ENCODE assay signal across 26 cellular contexts in the genomic region with DNA sequence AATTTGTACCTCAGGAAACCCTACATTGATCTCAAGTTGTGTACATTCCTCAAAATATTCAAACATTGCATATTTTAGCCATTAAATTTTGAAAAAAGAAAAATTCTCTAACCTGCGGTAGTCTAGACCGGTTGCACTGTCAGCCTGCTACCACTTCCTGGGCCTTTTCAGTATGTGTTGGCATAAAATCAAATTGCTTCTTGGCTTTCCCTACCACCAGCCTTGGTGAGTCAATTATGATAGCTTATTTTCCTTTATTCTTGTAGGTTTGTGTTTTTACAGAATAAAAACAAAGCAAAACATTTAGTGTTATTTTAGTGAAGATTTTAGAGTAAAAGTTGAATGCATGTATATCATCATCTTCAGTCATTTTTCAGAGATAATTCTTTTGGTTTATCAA.
DNase-seq lines count a peak whose midpoint lies in the region; ATAC-seq and TF ChIP-seq lines count a peak whose summit lies in the region.
"Had no signal": no experiment of that assay in that cellular context is flagged by ENCODE, and none has a peak within 500 bp of the region (broad histone marks: within the 10 kb centered on the region; RNA-seq: fewer than 3 reads in every experiment).

No MANE protein-coding gene starts in this region.

- DNase-seq in EH (ENCODE audit: low read depth) (peak; percentile 48), RPMI7951 (ENCODE audit: low read depth) (peak; percentile 17), dedifferentiated amniotic fluid mesenchymal stem cell (ENCODE audit: extremely low spot score) (peak; percentile 25), osteoblast (ENCODE audit: insufficient read length, low spot score, missing footprints) (peak; percentile 36), SK-N-SH (no peak), ecto neural progenitor cell (ENCODE audit: low spot score) (no peak), neural progenitor cell (ENCODE audit: low spot score) (no peak)
- DNase-seq in stimulated activated naive CD8-positive, alpha-beta T cell treated with anti-CD3 and anti-CD28 coated beads, Interleukin-15, Interleukin-2, amounts not matched to agents 100 U/mL and 50 U/mL, for 24 hours = no peak
- DNase-seq: activated naive CD4-positive, alpha-beta T cell treated with Interleukin-2 at 50 U/mL for 16 hours; activated T-cell treated with anti-CD3 and anti-CD28 coated beads, Interleukin-2, amount 50 U/mL, for 24 hours; CD4-positive, alpha-beta T cell; DMS153; H7; left cardiac atrium; mesendoderm; NCI-H1417; NCI-H526 treated with DMSO at 0.1 percent for 48 hours; posterior cingulate gyrus; sigmoid colon; stimulated activated CD4-positive, alpha-beta T cell treated with anti-CD3 and anti-CD28 coated beads, Interleukin-1b, Interleukin-23, amount 100 ng/mL, for 48 hours had no signal

- ATAC-seq in stimulated activated naive CD8-positive, alpha-beta T cell treated with anti-CD3 and anti-CD28 coated beads, Interleukin-15, Interleukin-2, amounts not matched to agents 100 U/mL and 50 U/mL, for 24 hours = no peak
- ATAC-seq: activated CD4-positive, CD25-positive, alpha-beta regulatory T cell treated with anti-CD3 and anti-CD28 coated beads, Interleukin-2, amount 50 U/mL, for 24 hours; left cardiac atrium; natural killer cell treated with Interleukin-12 subunit alpha and Interleukin-12 subunit beta and Interleukin-15 and Interleukin-18, amount 100 ng/mL, for 72 hours; Right ventricle myocardium inferior; stimulated activated memory B cell treated with anti-CD40 and anti-IgM and Interleukin-4, amounts not matched to agents 10 μg/mL and 1 μg/mL and 100 μg/mL, for 72 hours had no signal

- H4K20me1 ChIP-seq in osteoblast (ENCODE audit: insufficient read depth, low read length) (no peaks in the 10 kb centered on the region), SK-N-SH (ENCODE audit: insufficient read depth) (no peaks in the 10 kb centered on the region), neural progenitor cell (ENCODE audit: low read depth) (no peaks in the 10 kb centered on the region)

- H3K36me3 ChIP-seq in osteoblast (ENCODE audit: insufficient read depth, low read length) = peaks cover 9% of the 10 kb centered on the region
- H3K36me3 ChIP-seq in SK-N-SH (replicated peaks in 1 of 2; ENCODE audit: control insufficient read depth in 1 of 2, insufficient read depth in 2 of 2, low read length in 1 of 2) = peaks cover 12 to 13% of the 10 kb centered on the region in 2 experiments
- H3K36me3 ChIP-seq in neural progenitor cell = peaks cover 15% of the 10 kb centered on the region
- H3K36me3 ChIP-seq: thoracic aorta had no signal

- H3K27me3 ChIP-seq in osteoblast (ENCODE audit: insufficient read depth, low read length) = no peaks in the 10 kb centered on the region
- no peaks in the 10 kb centered on the region for H3K27me3 ChIP-seq in SK-N-SH (ENCODE audit: insufficient read depth)
- no peaks in the 10 kb centered on the region for H3K27me3 ChIP-seq in neural progenitor cell
- H3K27me3 ChIP-seq: sigmoid colon had no signal

- no peak overlapping the region for H3K27ac Mint-ChIP-seq in neural progenitor cell
- H3K27ac Mint-ChIP-seq: activated T-cell treated with anti-CD3 and anti-CD28 coated beads, Interleukin-2, amount 50 U/mL, for 24 hours; CD4-positive, alpha-beta T cell; natural killer cell treated with Interleukin-12 subunit alpha and Interleukin-12 subunit beta and Interleukin-15 and Interleukin-18, amount 100 ng/mL, for 72 hours; stimulated activated memory B cell treated with anti-CD40 and anti-IgM and Interleukin-4, amounts not matched to agents 10 μg/mL and 1 μg/mL and 100 μg/mL, for 72 hours had no signal

- peaks cover 20% of the 10 kb centered on the region for H3K4me1 Mint-ChIP-seq in neural progenitor cell
- H3K4me1 Mint-ChIP-seq: stimulated activated memory B cell treated with anti-CD40 and anti-IgM and Interleukin-4, amounts not matched to agents 10 μg/mL and 1 μg/mL and 100 μg/mL, for 72 hours had no signal

- no peak for TF ChIP-seq CTCF in osteoblast (IDR thresholded peaks at IDR 0.05; ENCODE audit: extremely low read depth, low read depth, low read length)
- TF ChIP-seq CTCF in SK-N-SH (IDR thresholded peaks at IDR 0.05) = no peak
- no peak for TF ChIP-seq CTCF in neural progenitor cell (IDR thresholded peaks at IDR 0.05)

- peak overlapping the region; percentile 47 for H3K27ac ChIP-seq in osteoblast (ENCODE audit: low read depth, low read length)
- no peak overlapping the region for H3K27ac ChIP-seq in SK-N-SH (ENCODE audit: low read depth in 2 of 2, low read length in 1 of 2)
- H3K27ac ChIP-seq in neural progenitor cell = no peak overlapping the region
- H3K27ac ChIP-seq: coronary artery, sigmoid colon, thoracic aorta had no signal

- POLR2A ChIA-PET in SK-N-SH (lab: Yijun Ruan, JAX) = no interaction called here

- 98% methylated on average over 2 of the region's 2 CpGs for WGBS in SK-N-SH (ENCODE audit: low lambda C conversion rate)

- H3K4me1 ChIP-seq in osteoblast (ENCODE audit: insufficient read depth, low read length) (peaks cover 10% of the 10 kb centered on the region), SK-N-SH (ENCODE audit: control insufficient read depth in 1 of 2, insufficient read depth in 2 of 2, low read depth in 1 of 2, low read length in 1 of 2) (no peaks in the 10 kb centered on the region), neural progenitor cell (peaks cover 28% of the 10 kb centered on the region)
- H3K4me1 ChIP-seq: sigmoid colon had no signal

- peaks cover 66% of the 10 kb centered on the region for H3K36me3 Mint-ChIP-seq in neural progenitor cell
- H3K36me3 Mint-ChIP-seq: natural killer cell treated with Interleukin-12 subunit alpha and Interleukin-12 subunit beta and Interleukin-15 and Interleukin-18, amount 100 ng/mL, for 72 hours; stimulated activated memory B cell treated with anti-CD40 and anti-IgM and Interleukin-4, amounts not matched to agents 10 μg/mL and 1 μg/mL and 100 μg/mL, for 72 hours had no signal

- H3K4me2 ChIP-seq in osteoblast (ENCODE audit: insufficient read depth, low read length) (peak overlapping the region; percentile 27), SK-N-SH (no peak overlapping the region), neural progenitor cell (no peak overlapping the region)

- H3K9me2 ChIP-seq in SK-N-SH = no peaks in the 10 kb centered on the region

- no peaks in the 10 kb centered on the region for H3K9me3 ChIP-seq in osteoblast (ENCODE audit: low read depth, low read length)
- no peaks in the 10 kb centered on the region for H3K9me3 ChIP-seq in SK-N-SH
- H3K9me3 ChIP-seq in neural progenitor cell (ENCODE audit: low read depth) = no peaks in the 10 kb centered on the region
- H3K9me3 ChIP-seq: sigmoid colon, thoracic aorta had no signal

- no peak for TF ChIP-seq RAD21 in SK-N-SH (IDR thresholded peaks at IDR 0.05; ENCODE audit: low read length)

- H3K4me3 ChIP-seq in osteoblast (ENCODE audit: insufficient read depth, low read length) = no peak overlapping the region
- no peak overlapping the region for H3K4me3 ChIP-seq in SK-N-SH (ENCODE audit: low read depth in 2 of 2, low read length in 1 of 2)
- H3K4me3 ChIP-seq in neural progenitor cell = no peak overlapping the region
- H3K4me3 ChIP-seq: coronary artery, sigmoid colon, thoracic aorta had no signal

- CTCF ChIA-PET in SK-N-SH (lab: Yijun Ruan, JAX) = interaction anchor here (0.7 kb wide), 1 partner anchor 12 kb away, joined by 3 read pairs; no protein-coding TSS in a partner anchor

- TF ChIP-seq EP300 in SK-N-SH (IDR thresholded peaks at IDR 0.05; ENCODE audit: borderline replicate concordance in 1 of 2, low read depth in 1 of 2, low read length in 1 of 2) = no peak

- H3K27me3 Mint-ChIP-seq in neural progenitor cell (ENCODE audit: insufficient read depth, low read depth) = no peaks in the 10 kb centered on the region
- H3K27me3 Mint-ChIP-seq: activated T-cell treated with anti-CD3 and anti-CD28 coated beads, Interleukin-2, amount 50 U/mL, for 24 hours; CD4-positive, alpha-beta T cell; natural killer cell treated with Interleukin-12 subunit alpha and Interleukin-12 subunit beta and Interleukin-15 and Interleukin-18, amount 100 ng/mL, for 72 hours; stimulated activated memory B cell treated with anti-CD40 and anti-IgM and Interleukin-4, amounts not matched to agents 10 μg/mL and 1 μg/mL and 100 μg/mL, for 72 hours had no signal

- H3K9ac ChIP-seq in SK-N-SH (no peak overlapping the region), neural progenitor cell (no peak overlapping the region)

- H3K4me3 Mint-ChIP-seq in neural progenitor cell = no peak overlapping the region
- H3K4me3 Mint-ChIP-seq: activated T-cell treated with anti-CD3 and anti-CD28 coated beads, Interleukin-2, amount 50 U/mL, for 24 hours; CD4-positive, alpha-beta T cell; natural killer cell treated with Interleukin-12 subunit alpha and Interleukin-12 subunit beta and Interleukin-15 and Interleukin-18, amount 100 ng/mL, for 72 hours; stimulated activated memory B cell treated with anti-CD40 and anti-IgM and Interleukin-4, amounts not matched to agents 10 μg/mL and 1 μg/mL and 100 μg/mL, for 72 hours had no signal

- H2AFZ ChIP-seq in osteoblast (ENCODE audit: low read length) (peak overlapping the region; percentile 18), SK-N-SH (ENCODE audit: low read depth) (no peak overlapping the region), neural progenitor cell (replicated peaks) (no peak overlapping the region)

- H3F3A ChIP-seq in SK-N-SH (replicated peaks; ENCODE audit: insufficient read depth) = no peaks in the 10 kb centered on the region
- peaks cover 14% of the 10 kb centered on the region for H3F3A ChIP-seq in neural progenitor cell (ENCODE audit: low read depth)

- peaks cover 4% of the 10 kb centered on the region for H3K9me3 Mint-ChIP-seq in neural progenitor cell
- H3K9me3 Mint-ChIP-seq: activated T-cell treated with anti-CD3 and anti-CD28 coated beads, Interleukin-2, amount 50 U/mL, for 24 hours; CD4-positive, alpha-beta T cell had no signal

- H3K79me2 ChIP-seq in osteoblast (ENCODE audit: insufficient read depth, low read length) (no peaks in the 10 kb centered on the region), SK-N-SH (ENCODE audit: insufficient read depth) (no peaks in the 10 kb centered on the region), neural progenitor cell (ENCODE audit: low read depth) (no peaks in the 10 kb centered on the region)

TF ChIP-seq in SK-N-SH, 30 proteins besides CTCF, POLR2A, EP300 and RAD21 (continues in another document):
- no peak for TF ChIP-seq EZH2phosphoT487 (IDR thresholded peaks at IDR 0.05; ENCODE audit: borderline replicate concordance, low read depth)
- TF ChIP-seq NFIC (IDR thresholded peaks at IDR 0.05; ENCODE audit: borderline replicate concordance) = no peak
- no peak for TF ChIP-seq MAX (IDR thresholded peaks at IDR 0.05; ENCODE audit: low read depth)
- TF ChIP-seq RCOR1 (IDR thresholded peaks at IDR 0.05; ENCODE audit: low read length) = no peak
- no peak for TF ChIP-seq GABPA (IDR thresholded peaks at IDR 0.05; ENCODE audit: low read depth)
- TF ChIP-seq TCF12 (IDR thresholded peaks at IDR 0.05) = no peak

Comparison
In these comparisons a context has a peak if more than half of its experiments do, and no peak if none do; other contexts are left out.
1. DNase-seq: peak in EH (single experiment), RPMI7951 (single experiment), dedifferentiated amniotic fluid mesenchymal stem cell (single experiment) and osteoblast (single experiment); none in stimulated activated naive CD8-positive, alpha-beta T cell treated with anti-CD3 and anti-CD28 coated beads, Interleukin-15, Interleukin-2, amounts not matched to agents 100 U/mL and 50 U/mL, for 24 hours (single experiment), SK-N-SH (single experiment), ecto neural progenitor cell (single experiment) and neural progenitor cell (single experiment).